Comparison of ENCODE assay signal across 1 cellular context in genomic region chr17:4427505-4427904, GRCh38.
TF ChIP-seq lines count a peak whose summit lies in the region.

No MANE protein-coding gene starts in this region.

TF ChIP-seq in H1, 55 proteins besides CTCF, POLR2A, EP300 and RAD21 (continued from another document):
- TF ChIP-seq, protein P1, sequence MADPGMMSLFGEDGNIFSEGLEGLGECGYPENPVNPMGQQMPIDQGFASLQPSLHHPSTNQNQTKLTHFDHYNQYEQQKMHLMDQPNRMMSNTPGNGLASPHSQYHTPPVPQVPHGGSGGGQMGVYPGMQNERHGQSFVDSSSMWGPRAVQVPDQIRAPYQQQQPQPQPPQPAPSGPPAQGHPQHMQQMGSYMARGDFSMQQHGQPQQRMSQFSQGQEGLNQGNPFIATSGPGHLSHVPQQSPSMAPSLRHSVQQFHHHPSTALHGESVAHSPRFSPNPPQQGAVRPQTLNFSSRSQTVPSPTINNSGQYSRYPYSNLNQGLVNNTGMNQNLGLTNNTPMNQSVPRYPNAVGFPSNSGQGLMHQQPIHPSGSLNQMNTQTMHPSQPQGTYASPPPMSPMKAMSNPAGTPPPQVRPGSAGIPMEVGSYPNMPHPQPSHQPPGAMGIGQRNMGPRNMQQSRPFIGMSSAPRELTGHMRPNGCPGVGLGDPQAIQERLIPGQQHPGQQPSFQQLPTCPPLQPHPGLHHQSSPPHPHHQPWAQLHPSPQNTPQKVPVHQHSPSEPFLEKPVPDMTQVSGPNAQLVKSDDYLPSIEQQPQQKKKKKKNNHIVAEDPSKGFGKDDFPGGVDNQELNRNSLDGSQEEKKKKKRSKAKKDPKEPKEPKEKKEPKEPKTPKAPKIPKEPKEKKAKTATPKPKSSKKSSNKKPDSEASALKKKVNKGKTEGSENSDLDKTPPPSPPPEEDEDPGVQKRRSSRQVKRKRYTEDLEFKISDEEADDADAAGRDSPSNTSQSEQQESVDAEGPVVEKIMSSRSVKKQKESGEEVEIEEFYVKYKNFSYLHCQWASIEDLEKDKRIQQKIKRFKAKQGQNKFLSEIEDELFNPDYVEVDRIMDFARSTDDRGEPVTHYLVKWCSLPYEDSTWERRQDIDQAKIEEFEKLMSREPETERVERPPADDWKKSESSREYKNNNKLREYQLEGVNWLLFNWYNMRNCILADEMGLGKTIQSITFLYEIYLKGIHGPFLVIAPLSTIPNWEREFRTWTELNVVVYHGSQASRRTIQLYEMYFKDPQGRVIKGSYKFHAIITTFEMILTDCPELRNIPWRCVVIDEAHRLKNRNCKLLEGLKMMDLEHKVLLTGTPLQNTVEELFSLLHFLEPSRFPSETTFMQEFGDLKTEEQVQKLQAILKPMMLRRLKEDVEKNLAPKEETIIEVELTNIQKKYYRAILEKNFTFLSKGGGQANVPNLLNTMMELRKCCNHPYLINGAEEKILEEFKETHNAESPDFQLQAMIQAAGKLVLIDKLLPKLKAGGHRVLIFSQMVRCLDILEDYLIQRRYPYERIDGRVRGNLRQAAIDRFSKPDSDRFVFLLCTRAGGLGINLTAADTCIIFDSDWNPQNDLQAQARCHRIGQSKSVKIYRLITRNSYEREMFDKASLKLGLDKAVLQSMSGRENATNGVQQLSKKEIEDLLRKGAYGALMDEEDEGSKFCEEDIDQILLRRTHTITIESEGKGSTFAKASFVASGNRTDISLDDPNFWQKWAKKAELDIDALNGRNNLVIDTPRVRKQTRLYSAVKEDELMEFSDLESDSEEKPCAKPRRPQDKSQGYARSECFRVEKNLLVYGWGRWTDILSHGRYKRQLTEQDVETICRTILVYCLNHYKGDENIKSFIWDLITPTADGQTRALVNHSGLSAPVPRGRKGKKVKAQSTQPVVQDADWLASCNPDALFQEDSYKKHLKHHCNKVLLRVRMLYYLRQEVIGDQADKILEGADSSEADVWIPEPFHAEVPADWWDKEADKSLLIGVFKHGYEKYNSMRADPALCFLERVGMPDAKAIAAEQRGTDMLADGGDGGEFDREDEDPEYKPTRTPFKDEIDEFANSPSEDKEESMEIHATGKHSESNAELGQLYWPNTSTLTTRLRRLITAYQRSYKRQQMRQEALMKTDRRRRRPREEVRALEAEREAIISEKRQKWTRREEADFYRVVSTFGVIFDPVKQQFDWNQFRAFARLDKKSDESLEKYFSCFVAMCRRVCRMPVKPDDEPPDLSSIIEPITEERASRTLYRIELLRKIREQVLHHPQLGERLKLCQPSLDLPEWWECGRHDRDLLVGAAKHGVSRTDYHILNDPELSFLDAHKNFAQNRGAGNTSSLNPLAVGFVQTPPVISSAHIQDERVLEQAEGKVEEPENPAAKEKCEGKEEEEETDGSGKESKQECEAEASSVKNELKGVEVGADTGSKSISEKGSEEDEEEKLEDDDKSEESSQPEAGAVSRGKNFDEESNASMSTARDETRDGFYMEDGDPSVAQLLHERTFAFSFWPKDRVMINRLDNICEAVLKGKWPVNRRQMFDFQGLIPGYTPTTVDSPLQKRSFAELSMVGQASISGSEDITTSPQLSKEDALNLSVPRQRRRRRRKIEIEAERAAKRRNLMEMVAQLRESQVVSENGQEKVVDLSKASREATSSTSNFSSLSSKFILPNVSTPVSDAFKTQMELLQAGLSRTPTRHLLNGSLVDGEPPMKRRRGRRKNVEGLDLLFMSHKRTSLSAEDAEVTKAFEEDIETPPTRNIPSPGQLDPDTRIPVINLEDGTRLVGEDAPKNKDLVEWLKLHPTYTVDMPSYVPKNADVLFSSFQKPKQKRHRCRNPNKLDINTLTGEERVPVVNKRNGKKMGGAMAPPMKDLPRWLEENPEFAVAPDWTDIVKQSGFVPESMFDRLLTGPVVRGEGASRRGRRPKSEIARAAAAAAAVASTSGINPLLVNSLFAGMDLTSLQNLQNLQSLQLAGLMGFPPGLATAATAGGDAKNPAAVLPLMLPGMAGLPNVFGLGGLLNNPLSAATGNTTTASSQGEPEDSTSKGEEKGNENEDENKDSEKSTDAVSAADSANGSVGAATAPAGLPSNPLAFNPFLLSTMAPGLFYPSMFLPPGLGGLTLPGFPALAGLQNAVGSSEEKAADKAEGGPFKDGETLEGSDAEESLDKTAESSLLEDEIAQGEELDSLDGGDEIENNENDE (IDR thresholded peaks at IDR 0.05; ENCODE audit: insufficient replicate concordance, low read length): no peak
